Comparison of ENCODE assay signal across 7 cellular contexts in genomic region chr7:124276005-124276606, GRCh38.
A peak's percentile ranks its signal among the peaks of the same experiment; 100 is the strongest.
DNase-seq lines count a peak whose midpoint lies in the region; ATAC-seq and TF ChIP-seq lines count a peak whose summit lies in the region.

No MANE protein-coding gene starts in this region.

- intact Hi-C loops in sciatic nerve (cut with DNase I) = no loop called here

- DNase-seq in GM12865 (ENCODE audit: low read depth) (peak; percentile 57), SK-MEL-5 (ENCODE audit: low read depth, low spot score) (peak; percentile 90), kidney glomerular epithelial cell (lab: John Stamatoyannopoulos, UW) (peak; percentile 3), sciatic nerve (ENCODE audit: low spot score) (no peak), NCI-H146 treated with DMSO at 0.1 percent for 48 hours (lab: John Stamatoyannopoulos, UW; ENCODE audit: unreplicated experiment) (no peak)

- in situ Hi-C loops in SK-MEL-5 (cut with HindIII; ENCODE audit: low pct_unique_long_range_greater_than_20kb, low sequenced_read_pairs) = no loop called here

- peak; percentile 67 for TF ChIP-seq CTCF in GM12865 (IDR thresholded peaks at IDR 0.05; ENCODE audit: insufficient read depth, low read depth, low read length, missing control alignments)

- peak; percentile 99 for ATAC-seq in GM21367 (IDR thresholded peaks at IDR 0.05; ENCODE audit: unreplicated experiment)
- ATAC-seq in HG03460 (IDR thresholded peaks at IDR 0.05; ENCODE audit: unreplicated experiment) = peak; percentile 96
- no peak for ATAC-seq in sciatic nerve

- H3K4me3 ChIP-seq in GM12865 (ENCODE audit: low read depth, low read length) = no peak overlapping the region

Comparison
In these comparisons a context has a peak if more than half of its experiments do, and no peak if none do; other contexts are left out.
1. DNase-seq: peak in GM12865 (single experiment), SK-MEL-5 (single experiment) and kidney glomerular epithelial cell (single experiment); none in sciatic nerve (single experiment) and NCI-H146 treated with DMSO at 0.1 percent for 48 hours (single experiment).